In the genomic region with DNA sequence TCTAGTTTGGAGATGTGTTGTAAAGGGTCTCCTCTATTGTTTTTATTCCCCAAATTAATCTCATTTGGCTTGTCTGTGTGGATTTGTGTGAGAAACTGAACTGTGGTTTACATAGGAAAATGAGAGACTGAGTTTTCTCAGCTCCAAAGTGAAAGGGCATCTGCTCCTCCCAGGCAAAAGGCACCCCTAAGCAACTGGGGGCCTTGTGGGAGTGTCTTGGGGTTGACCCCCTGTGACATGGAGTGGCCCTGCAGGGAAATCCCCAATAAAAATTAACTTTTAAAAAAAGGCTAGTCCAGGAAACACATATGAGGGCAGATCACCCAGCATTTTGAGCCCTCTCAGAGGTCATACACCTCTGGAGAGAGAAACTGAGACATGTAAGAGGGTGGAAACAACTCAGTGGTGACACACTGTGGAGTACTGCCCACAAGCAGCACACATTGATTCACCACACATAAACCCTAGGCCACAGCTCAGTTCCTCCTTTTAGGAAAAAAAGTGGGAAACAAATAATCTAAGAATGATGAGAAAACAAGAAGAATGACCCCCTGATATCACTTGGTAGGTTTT, we compare ENCODE assay signal across 19 cellular contexts. TPM values are rescaled to one million over a fixed set of nuclear protein-coding genes. Genes with fewer than 3 reads are reported as not detected.
DNase-seq lines count a peak whose midpoint lies in the region; ATAC-seq, FAIRE-seq and TF ChIP-seq lines count a peak whose summit lies in the region.
"Not testable (repeated sequence)": the region's sequence is repeated elsewhere in the genome, so short reads cannot be mapped to it uniquely, and the experiment has no call there.
"Had no signal": no experiment of that assay in that cellular context is flagged by ENCODE, and none has a peak within 500 bp of the region (broad histone marks: within the 10 kb centered on the region; RNA-seq: fewer than 3 reads in every experiment).

No MANE protein-coding gene starts in this region.

- ATAC-seq in GM19023 (IDR thresholded peaks at IDR 0.05; ENCODE audit: unreplicated experiment) = peak; percentile 65
- peak; percentile 69 for ATAC-seq in GM21423 (IDR thresholded peaks at IDR 0.05; ENCODE audit: unreplicated experiment)
- peak; percentile 77 for ATAC-seq in HG02642 (IDR thresholded peaks at IDR 0.05; ENCODE audit: poor library complexity, unreplicated experiment)
- peak; percentile 63 for ATAC-seq in HG03066 (IDR thresholded peaks at IDR 0.05; ENCODE audit: low read depth, unreplicated experiment)
- peak; percentile 52 for ATAC-seq in HG03520 (IDR thresholded peaks at IDR 0.05; ENCODE audit: unreplicated experiment)

- not testable (repeated sequence) for H3K4me3 Mint-ChIP-seq in astrocyte (ENCODE audit: unreplicated experiment); nephron progenitor cell

- H3K4me1 Mint-ChIP-seq in astrocyte (ENCODE audit: low read depth, unreplicated experiment) = not testable (repeated sequence)
- peaks cover 16% of the 10 kb centered on the region for H3K4me1 Mint-ChIP-seq in nephron progenitor cell

- TF ChIP-seq CTCF in astrocyte (IDR thresholded peaks at IDR 0.05; ENCODE audit: insufficient read depth, low read depth, low read length); nephron progenitor cell (IDR thresholded peaks at IDR 0.05): not testable (repeated sequence)

- not testable (repeated sequence) for H3K4me2 ChIP-seq in astrocyte (ENCODE audit: low read length)

- not testable (repeated sequence) for H3K4me3 ChIP-seq in astrocyte (ENCODE audit: insufficient read depth, low read depth, low read length)

- not testable (repeated sequence) for H3K27ac ChIP-seq in astrocyte (ENCODE audit: low read depth, low read length)

- not testable (repeated sequence) for H4K20me1 ChIP-seq in astrocyte (ENCODE audit: insufficient read depth, low read length)

- H3K27me3 ChIP-seq in astrocyte (ENCODE audit: insufficient read depth, low read length) = not testable (repeated sequence)

- not testable (repeated sequence) for H3K79me2 ChIP-seq in astrocyte (ENCODE audit: insufficient read depth, low read length)

- not testable (repeated sequence) for H3K27me3 Mint-ChIP-seq in astrocyte (ENCODE audit: low read depth, unreplicated experiment); nephron progenitor cell (ENCODE audit: low read depth, poor library complexity)

- H2AFZ ChIP-seq in astrocyte (ENCODE audit: low read depth, low read length) = not testable (repeated sequence)

- not testable (repeated sequence) for H3K9me3 ChIP-seq in astrocyte (ENCODE audit: insufficient read depth, low read depth, low read length)

- not testable (repeated sequence) for H3K9ac ChIP-seq in astrocyte (ENCODE audit: low read length)

- not testable (repeated sequence) for H3K36me3 Mint-ChIP-seq in astrocyte (ENCODE audit: low read depth, unreplicated experiment); nephron progenitor cell (ENCODE audit: low read depth)

- TF ChIP-seq POLR2A in GM12892 (IDR thresholded peaks at IDR 0.05; ENCODE audit: low read depth, low read length) = not testable (repeated sequence)

- not testable (repeated sequence) for H3K4me1 ChIP-seq in astrocyte (ENCODE audit: insufficient read depth, low read length)

- H3K36me3 ChIP-seq in astrocyte (ENCODE audit: insufficient read depth, low read length) = not testable (repeated sequence)

- H3K9me3 Mint-ChIP-seq in astrocyte (ENCODE audit: unreplicated experiment); nephron progenitor cell: not testable (repeated sequence)

- FAIRE-seq in GM12892 (lab: Jason Lieb, UNC) = peak; percentile 73
- not testable (repeated sequence) for FAIRE-seq in astrocyte (lab: Jason Lieb, UNC)

- not testable (repeated sequence) for DNase-seq in GM12892 (ENCODE audit: insufficient read length); astrocyte (ENCODE audit: low read depth); nephron progenitor cell

- peak overlapping the region; percentile 2 for H3K27ac Mint-ChIP-seq in astrocyte (ENCODE audit: unreplicated experiment)
- H3K27ac Mint-ChIP-seq in nephron progenitor cell = peak overlapping the region; percentile 47

RNA-seq across cellular contexts. Expression of gene UGT2B15, which starts 13.3 kb away (rescaled TPM):
- polyA plus RNA-seq in GM12892 (2012; ENCODE audit: missing spikeins) = not detected
- total RNA-seq in astrocyte = not detected in 2 replicates
- total RNA-seq: activated CD4-positive, alpha-beta memory T cell treated with anti-CD3 and anti-CD28 coated beads, Interleukin-2, amount 10 ng/mL, durations not matched to agents 7 days and 5 days; activated naive CD8-positive, alpha-beta T cell treated with anti-CD3 and anti-CD28 coated beads for 36 hours; activated T-cell treated with anti-CD3 and anti-CD28 coated beads, Interleukin-2, amount 50 U/mL, for 72 hours; CD4-positive, alpha-beta memory T cell; dermis microvascular lymphatic vessel endothelial cell; esophagus muscularis mucosa; lung microvascular endothelial cell; pulmonary artery endothelial cell; uterus had no signal
- polyA plus RNA-seq: AG04450; CD4-positive, alpha-beta memory T cell; neural cell had no signal
